Comparison of ENCODE assay signal across 12 cellular contexts in genomic region chr11:118176400-118177134, GRCh38. TPM values are rescaled to one million over a fixed set of nuclear protein-coding genes. Genes with fewer than 3 reads are reported as not detected.
DNase-seq lines count a peak whose midpoint lies in the region; ATAC-seq and TF ChIP-seq lines count a peak whose summit lies in the region.
"Had no signal": no experiment of that assay in that cellular context is flagged by ENCODE, and none has a peak within 500 bp of the region (broad histone marks: within the 10 kb centered on the region; RNA-seq: fewer than 3 reads in every experiment).

Gene SCN2B, minus strand, starts transcription at chr11:118176639. Its CDS starts 208 bp downstream, at chr11:118176431.

- H3K36me3 ChIP-seq in OCI-LY1 (ENCODE audit: insufficient read depth, low read length) (no peaks in the 10 kb centered on the region), lung (ENCODE audit: control insufficient read depth in 2 of 2, insufficient read depth in 2 of 2, low read length in 2 of 2) (no peaks in the 10 kb centered on the region), thyroid gland (no peaks in the 10 kb centered on the region)

- no peak within 1 kb of the TSS for H3K27ac Mint-ChIP-seq in endothelial cell (ENCODE audit: unreplicated experiment)
- H3K27ac Mint-ChIP-seq: activated T-helper 17 cell treated with anti-CD3 and anti-CD28 coated beads, Interleukin-2, amount 50 U/mL, for 72 hours; naive thymus-derived CD4-positive, alpha-beta T cell had no signal

- H3K27ac ChIP-seq in OCI-LY1 (ENCODE audit: low read depth, low read length, poor library complexity, severe bottlenecking) (no peak within 1 kb of the TSS), lung (ENCODE audit: low read depth in 1 of 2, low read length in 1 of 2) (peak within 1 kb of the TSS; percentile 37 to 92), thyroid gland (peak within 1 kb of the TSS in 1 of 3 donors; percentile 45)

- WGBS in lung, 2 donors, result 53 to 63% methylated on average over 10 of the region's 10 CpGs
- WGBS in thyroid gland, 2 donors, result 37 to 39% methylated on average over 10 of the region's 10 CpGs

- no peak within 1 kb of the TSS for H2AFZ ChIP-seq in OCI-LY1 (ENCODE audit: low read length)

- H4K20me1 ChIP-seq in OCI-LY1 (ENCODE audit: insufficient read depth, low read length), result no peaks in the 10 kb centered on the region

- no peaks in the 10 kb centered on the region for H3F3A ChIP-seq in OCI-LY1 (ENCODE audit: insufficient read depth, low read length)

- no peaks in the 10 kb centered on the region for H3K36me3 Mint-ChIP-seq in endothelial cell (ENCODE audit: low read depth, unreplicated experiment)

- DNase-seq in endothelial cell (ENCODE audit: low spot score) (no peak), lung (ENCODE audit: low spot score) (no peak), thyroid gland (no peak), GM20000 (ENCODE audit: low spot score) (no peak)
- DNase-seq: naive thymus-derived CD4-positive, alpha-beta T cell; T-helper 17 cell had no signal

- H3K4me1 ChIP-seq in OCI-LY1 (ENCODE audit: insufficient read depth, low read length, severe bottlenecking) (peaks cover 5% of the 10 kb centered on the region), lung (ENCODE audit: control insufficient read depth in 2 of 2, insufficient read depth in 2 of 2, low read length in 2 of 2) (peaks cover 0 to 2% of the 10 kb centered on the region in 2 donors), thyroid gland (peaks cover 13 to 26% of the 10 kb centered on the region in 2 donors)

- H3K9me3 ChIP-seq in OCI-LY1 (ENCODE audit: low read length) (no peaks in the 10 kb centered on the region), lung (ENCODE audit: control insufficient read depth in 2 of 2, insufficient read depth in 1 of 2, low read length in 1 of 2) (no peaks in the 10 kb centered on the region), thyroid gland (no peaks in the 10 kb centered on the region)

- intact Hi-C loops in thyroid gland (cut with DNase I), result no loop called here

- H3K4me3 ChIP-seq in OCI-LY1 (ENCODE audit: low read depth, low read length, poor library complexity, severe bottlenecking) (peak within 1 kb of the TSS; percentile 22), lung (no peak within 1 kb of the TSS), thyroid gland (replicated peaks in 1 of 3) (peak within 1 kb of the TSS in 2 of 3 donors; percentile 6 to 18)

- H3K79me2 ChIP-seq in OCI-LY1 (ENCODE audit: insufficient read depth, low read length), result no peaks in the 10 kb centered on the region

- H3K4me1 Mint-ChIP-seq in endothelial cell (ENCODE audit: unreplicated experiment), result peaks cover 21% of the 10 kb centered on the region
- H3K4me1 Mint-ChIP-seq: activated T-helper 17 cell treated with anti-CD3 and anti-CD28 coated beads, Interleukin-2, amount 50 U/mL, for 72 hours had no signal

- no peak for ATAC-seq in lung (ENCODE audit: insufficient read depth, low FRiP score)
- no peak for ATAC-seq in GM21381 (IDR thresholded peaks at IDR 0.05; ENCODE audit: unreplicated experiment)
- ATAC-seq in HG02678 (IDR thresholded peaks at IDR 0.05; ENCODE audit: unreplicated experiment), result no peak
- no peak for ATAC-seq in HG03139 (IDR thresholded peaks at IDR 0.05; ENCODE audit: unreplicated experiment)
- ATAC-seq: activated T-helper 17 cell treated with anti-CD3 and anti-CD28 coated beads, Interleukin-2, amount 50 U/mL, for 72 hours; naive thymus-derived CD4-positive, alpha-beta T cell; T-helper 17 cell had no signal

- no peak within 1 kb of the TSS for H3K4me2 ChIP-seq in OCI-LY1 (ENCODE audit: low read length)

- H3K9ac ChIP-seq in OCI-LY1 (ENCODE audit: low read length), result no peak within 1 kb of the TSS

- H3K27me3 Mint-ChIP-seq in endothelial cell (ENCODE audit: unreplicated experiment), result peaks cover 21% of the 10 kb centered on the region

- no peaks in the 10 kb centered on the region for H3K9me3 Mint-ChIP-seq in endothelial cell (ENCODE audit: unreplicated experiment)
- H3K9me3 Mint-ChIP-seq: activated T-helper 17 cell treated with anti-CD3 and anti-CD28 coated beads, Interleukin-2, amount 50 U/mL, for 72 hours; naive thymus-derived CD4-positive, alpha-beta T cell had no signal

- H3K4me3 Mint-ChIP-seq in endothelial cell (ENCODE audit: unreplicated experiment), result peak within 1 kb of the TSS; percentile 79
- H3K4me3 Mint-ChIP-seq: activated T-helper 17 cell treated with anti-CD3 and anti-CD28 coated beads, Interleukin-2, amount 50 U/mL, for 72 hours; naive thymus-derived CD4-positive, alpha-beta T cell; T-helper 17 cell had no signal

- no peaks in the 10 kb centered on the region for H3K9me2 ChIP-seq in OCI-LY1 (ENCODE audit: low read depth, low read length)

- TF ChIP-seq CTCF in OCI-LY1 (IDR thresholded peaks at IDR 0.05; ENCODE audit: low read length), result no peak
- no peak for TF ChIP-seq CTCF in endothelial cell (IDR thresholded peaks at IDR 0.05; ENCODE audit: unreplicated experiment)
- no peak for TF ChIP-seq CTCF in lung (IDR thresholded peaks at IDR 0.05; ENCODE audit: control extremely low read depth, extremely low read depth)
- TF ChIP-seq CTCF in thyroid gland (IDR thresholded peaks at IDR 0.05), result no peak
- TF ChIP-seq CTCF in GM20000 (IDR thresholded peaks at IDR 0.05; ENCODE audit: extremely low read depth, missing control alignments), result no peak

- H3K27me3 ChIP-seq in OCI-LY1 (ENCODE audit: insufficient read depth, low read length) (no peaks in the 10 kb centered on the region), lung (ENCODE audit: control insufficient read depth, insufficient read depth) (no peaks in the 10 kb centered on the region), thyroid gland (no peaks in the 10 kb centered on the region)

- no peak for TF ChIP-seq POLR2A in thyroid gland (IDR thresholded peaks at IDR 0.05)

RNA-seq across cellular contexts. Expression of gene SCN2B, which starts in this region (rescaled TPM):
- total RNA-seq in endothelial cell (ENCODE audit: unreplicated experiment) (not detected), lung (1 to 10 TPM; 1.0 to 1.6 TPM), thyroid gland (under 1 TPM; 0.13 to 0.83 (median 0.31) TPM)
- under 1 TPM; 0.03 to 0.20 TPM for polyA plus RNA-seq in lung
- total RNA-seq: endothelial cell of umbilical vein; naive thymus-derived CD4-positive, alpha-beta T cell; T-helper 17 cell had no signal
- polyA plus RNA-seq: endothelial cell of umbilical vein; naive thymus-derived CD4-positive, alpha-beta T cell had no signal
